In genomic region chrX:97797076-97797475, GRCh38 we compare ENCODE assay signal across 22 cellular contexts.
DNase-seq lines count a peak whose midpoint lies in the region; ATAC-seq, FAIRE-seq and TF ChIP-seq lines count a peak whose summit lies in the region.
"Had no signal": no experiment of that assay in that cellular context is flagged by ENCODE, and none has a peak within 500 bp of the region (broad histone marks: within the 10 kb centered on the region; RNA-seq: fewer than 3 reads in every experiment).

No MANE protein-coding gene starts in this region.

- no peak for TF ChIP-seq POLR2A in H1 (IDR thresholded peaks at IDR 0.05; ENCODE audit: control extremely low read depth in 1 of 2, low read depth in 2 of 2, low read length in 2 of 2)

- no peak overlapping the region for H3K9ac ChIP-seq in H1 (replicated peaks in 1 of 4; ENCODE audit: extremely low read depth in 1 of 4, low read depth in 3 of 4, low read length in 3 of 4)
- H3K9ac ChIP-seq: BLaER1 had no signal

- H3K4me1 Mint-ChIP-seq in type B pancreatic cell (ENCODE audit: unreplicated experiment): no peaks in the 10 kb centered on the region
- H3K4me1 Mint-ChIP-seq: B cell; CD4-positive, CD25-positive, alpha-beta regulatory T cell had no signal

- FAIRE-seq in H1 (lab: Jason Lieb, UNC): peak; percentile 66
- FAIRE-seq: A204.1, GM12891, GM18507, H54 had no signal

- no peak overlapping the region for H4K8ac ChIP-seq in H1 (ENCODE audit: extremely low read depth, insufficient read depth, low read length)

- TF ChIP-seq EP300 in H1 (IDR thresholded peaks at IDR 0.05; ENCODE audit: borderline replicate concordance in 1 of 2, low read depth in 2 of 2, low read length in 2 of 2): no peak

- H3K4me3 Mint-ChIP-seq in type B pancreatic cell: peak overlapping the region; percentile 18
- H3K4me3 Mint-ChIP-seq: B cell; CD4-positive, CD25-positive, alpha-beta regulatory T cell; CD8-positive, alpha-beta T cell; GM23338 had no signal

- no peaks in the 10 kb centered on the region for H3K9me3 ChIP-seq in H1 (ENCODE audit: insufficient read depth in 2 of 2, low read depth in 1 of 2, low read length in 1 of 2)
- H3K9me3 ChIP-seq: BLaER1, Caco-2 had no signal

- H3K4ac ChIP-seq in H1 (replicated peaks; ENCODE audit: insufficient read length, low read depth, low read length): no peak overlapping the region

- no peak overlapping the region for H4K5ac ChIP-seq in H1 (ENCODE audit: insufficient read length, low read depth, low read length)

- H3K4me2 ChIP-seq in H1 (ENCODE audit: insufficient read depth in 1 of 2, low read depth in 2 of 2, low read length in 2 of 2): no peak overlapping the region
- H3K4me2 ChIP-seq: BLaER1, GM23338 had no signal

- peaks cover 0 to 2% (median 0%) of the 10 kb centered on the region in 4 experiments; a peak in 1 of 7 replicates for H3K4me1 ChIP-seq in H1 (replicated peaks in 1 of 4; ENCODE audit: control insufficient read depth in 3 of 4, insufficient read depth in 4 of 4, low read length in 3 of 4)
- H3K4me1 ChIP-seq: BLaER1, Caco-2 had no signal

- H3K36me3 ChIP-seq in H1 (ENCODE audit: control insufficient read depth in 2 of 4, insufficient read depth in 4 of 4, low read length in 3 of 4): no peaks in the 10 kb centered on the region
- H3K36me3 ChIP-seq: BLaER1 had no signal

- H3K79me1 ChIP-seq in H1 (ENCODE audit: low read depth, low read length): no peaks in the 10 kb centered on the region

- no peak overlapping the region for H2AFZ ChIP-seq in H1 (ENCODE audit: low read length)
- H2AFZ ChIP-seq: GM23338 had no signal

- TF ChIP-seq CTCF in H1 (IDR thresholded peaks at IDR 0.05; ENCODE audit: control extremely low read depth in 1 of 3, insufficient read depth in 1 of 3, low read depth in 1 of 3, low read length in 3 of 3) (no peak), type B pancreatic cell (conservative IDR thresholded peaks at IDR 0.05) (no peak)

- no peak overlapping the region for H2AK5ac ChIP-seq in H1 (ENCODE audit: low read depth, low read length)

- peak overlapping the region; percentile 50 for H3K27ac Mint-ChIP-seq in type B pancreatic cell
- H3K27ac Mint-ChIP-seq: B cell; CD4-positive, CD25-positive, alpha-beta regulatory T cell; CD8-positive, alpha-beta T cell; GM23338 had no signal

- no peaks in the 10 kb centered on the region for H3K27me3 ChIP-seq in H1 (replicated peaks in 1 of 4; ENCODE audit: control insufficient read depth in 3 of 4, extremely low read depth in 1 of 4, insufficient read depth in 3 of 4, low read length in 3 of 4)

- no peaks in the 10 kb centered on the region for H3K79me2 ChIP-seq in H1 (ENCODE audit: control insufficient read depth in 1 of 2, insufficient read depth in 2 of 2, low read length in 2 of 2)

- peaks cover 4% of the 10 kb centered on the region for H3K9me3 Mint-ChIP-seq in type B pancreatic cell
- H3K9me3 Mint-ChIP-seq: CD4-positive, CD25-positive, alpha-beta regulatory T cell; CD8-positive, alpha-beta T cell had no signal

- H3K36me3 Mint-ChIP-seq in type B pancreatic cell: no peaks in the 10 kb centered on the region
- H3K36me3 Mint-ChIP-seq: CD4-positive, CD25-positive, alpha-beta regulatory T cell; CD8-positive, alpha-beta T cell had no signal

- intact Hi-C loops in Right ventricle myocardium inferior (cut with DNase I): no loop called here

- no peak overlapping the region for H3K4me3 ChIP-seq in H1 (ENCODE audit: extremely low read depth in 1 of 4, insufficient read depth in 2 of 4, low read depth in 3 of 4, low read length in 4 of 4)
- H3K4me3 ChIP-seq: BLaER1, GM23338 had no signal

- TF ChIP-seq RAD21 in H1 (IDR thresholded peaks at IDR 0.05 in 1 of 2, conservative IDR thresholded peaks at IDR 0.05 in 1 of 2; ENCODE audit: low read depth in 2 of 2, low read length in 2 of 2): no peak

- H2BK15ac ChIP-seq in H1 (ENCODE audit: low read length): no peak overlapping the region

- no peak overlapping the region for H3K23ac ChIP-seq in H1 (ENCODE audit: insufficient read length)

- H3K27ac ChIP-seq in H1 (ENCODE audit: low read depth, low read length): no peak overlapping the region
- H3K27ac ChIP-seq: 22Rv1, BLaER1, C4-2B had no signal

- DNase-seq in NCI-H748 (lab: John Stamatoyannopoulos, UW; ENCODE audit: unreplicated experiment) (peak; percentile 4), NCI-H748 treated with DMSO at 0.1 percent for 48 hours (lab: John Stamatoyannopoulos, UW) (no peak), H1 (ENCODE audit: low read depth in 1 of 2, low spot score in 2 of 2) (no peak), type B pancreatic cell (ENCODE audit: extremely low spot score, unreplicated experiment) (no peak), DMS79 (lab: John Stamatoyannopoulos, UW) (no peak), Right ventricle myocardium inferior (ENCODE audit: missing footprints) (no peak)
- DNase-seq: Caco-2; CD4-positive, CD25-positive, alpha-beta regulatory T cell; CD8-positive, alpha-beta T cell; DMS153; EL; GF-D8; HCEC 1CT had no signal

- CTCF ChIA-PET in H1 (lab: Charles Lee; ENCODE audit: partially characterized antibody): no interaction called here

- no peak overlapping the region for H3K18ac ChIP-seq in H1 (ENCODE audit: extremely low read depth, low read length)

- no peaks in the 10 kb centered on the region for H3K23me2 ChIP-seq in H1 (ENCODE audit: low read depth, low read length)

- H2BK20ac ChIP-seq in H1 (ENCODE audit: low read length): no peak overlapping the region

- H2BK12ac ChIP-seq in H1 (ENCODE audit: low read depth, low read length): no peak overlapping the region

- H4K20me1 ChIP-seq in H1 (replicated peaks in 1 of 2; ENCODE audit: control insufficient read depth in 1 of 2, insufficient read depth in 2 of 2, low read length in 2 of 2): no peaks in the 10 kb centered on the region
- H4K20me1 ChIP-seq: BLaER1 had no signal

- no peak overlapping the region for H2BK120ac ChIP-seq in H1 (replicated peaks; ENCODE audit: low read depth, low read length)

- ATAC-seq in Right ventricle myocardium inferior: no peak
- ATAC-seq: CD8-positive, alpha-beta T cell; GM23338 had no signal

- no peak overlapping the region for H4K91ac ChIP-seq in H1 (replicated peaks; ENCODE audit: insufficient read length, low read length)

- no peak overlapping the region for H3K14ac ChIP-seq in H1 (ENCODE audit: insufficient read length)

- whole genome bisulfite sequencing in H1 (ENCODE audit: extremely low coverage in 1 of 2, insufficient coverage in 1 of 2, insufficient read length in 1 of 2, insufficient replicate concordance in 2 of 2, low coverage in 1 of 2, low lambda C conversion rate in 2 of 2, missing lambda C conversion rate in 1 of 2), 2 experiments: 100% methylated on average over 2 of the region's 2 CpGs; no CpG with 5 or more reads in 1 of the 2 experiments

- no peak overlapping the region for H2BK5ac ChIP-seq in H1 (ENCODE audit: low read depth, low read length)

- H3K27me3 Mint-ChIP-seq in type B pancreatic cell: no peaks in the 10 kb centered on the region
- H3K27me3 Mint-ChIP-seq: B cell; CD4-positive, CD25-positive, alpha-beta regulatory T cell had no signal

- no peak overlapping the region for H3K56ac ChIP-seq in H1 (replicated peaks; ENCODE audit: insufficient read length, low read depth, low read length)

- POLR2A ChIA-PET in H1 (lab: Charles Lee; ENCODE audit: partially characterized antibody): no interaction called here

TF ChIP-seq in H1, 55 proteins besides CTCF, POLR2A, EP300 and RAD21 (continues in another document):
- no peak for TF ChIP-seq KDM1A (IDR thresholded peaks at IDR 0.05; ENCODE audit: borderline replicate concordance, low read length)
- no peak for TF ChIP-seq FOSL1 (IDR thresholded peaks at IDR 0.05; ENCODE audit: insufficient read depth, low read depth, low read length)
- no peak for TF ChIP-seq E2F6 (IDR thresholded peaks at IDR 0.05)
- TF ChIP-seq HDAC6 (IDR thresholded peaks at IDR 0.05; ENCODE audit: low read depth, low read length): no peak
- no peak for TF ChIP-seq CEBPB (IDR thresholded peaks at IDR 0.05; ENCODE audit: low read depth, low read length)
- no peak for TF ChIP-seq USF2 (IDR thresholded peaks at IDR 0.05; ENCODE audit: low read length)
